1 cellular context compared by ENCODE assay signal in the genomic region with DNA sequence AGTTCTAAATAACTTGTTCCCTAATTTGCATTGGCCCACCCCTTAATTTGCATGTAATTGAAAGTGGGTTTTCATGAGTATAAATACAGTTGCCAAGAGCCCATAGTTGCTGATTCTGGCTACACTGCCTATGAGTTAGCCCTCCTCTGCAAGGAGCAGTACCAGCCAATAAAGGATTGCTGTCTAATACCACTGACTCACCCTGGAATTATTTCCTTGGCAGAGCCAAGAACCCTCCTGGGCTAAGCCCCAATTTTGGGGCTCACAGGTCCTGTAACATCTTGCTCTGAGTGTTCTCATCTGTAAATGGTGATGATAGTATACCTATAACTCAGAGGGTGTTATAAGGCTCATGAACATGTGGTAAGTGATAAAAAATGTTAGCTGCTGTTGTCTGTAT.
TF ChIP-seq lines count a peak whose summit lies in the region.

No MANE protein-coding gene starts in this region.

TF ChIP-seq in SK-N-SH treated with all-trans-retinoic acid at 6 μM for 48 hours, 23 proteins besides CTCF, POLR2A, EP300 and RAD21 (continued from another document):
- no peak for TF ChIP-seq PATZ1 (CRISPR knock-in tag; IDR thresholded peaks at IDR 0.05; ENCODE audit: borderline replicate concordance)
- TF ChIP-seq, protein P1, sequence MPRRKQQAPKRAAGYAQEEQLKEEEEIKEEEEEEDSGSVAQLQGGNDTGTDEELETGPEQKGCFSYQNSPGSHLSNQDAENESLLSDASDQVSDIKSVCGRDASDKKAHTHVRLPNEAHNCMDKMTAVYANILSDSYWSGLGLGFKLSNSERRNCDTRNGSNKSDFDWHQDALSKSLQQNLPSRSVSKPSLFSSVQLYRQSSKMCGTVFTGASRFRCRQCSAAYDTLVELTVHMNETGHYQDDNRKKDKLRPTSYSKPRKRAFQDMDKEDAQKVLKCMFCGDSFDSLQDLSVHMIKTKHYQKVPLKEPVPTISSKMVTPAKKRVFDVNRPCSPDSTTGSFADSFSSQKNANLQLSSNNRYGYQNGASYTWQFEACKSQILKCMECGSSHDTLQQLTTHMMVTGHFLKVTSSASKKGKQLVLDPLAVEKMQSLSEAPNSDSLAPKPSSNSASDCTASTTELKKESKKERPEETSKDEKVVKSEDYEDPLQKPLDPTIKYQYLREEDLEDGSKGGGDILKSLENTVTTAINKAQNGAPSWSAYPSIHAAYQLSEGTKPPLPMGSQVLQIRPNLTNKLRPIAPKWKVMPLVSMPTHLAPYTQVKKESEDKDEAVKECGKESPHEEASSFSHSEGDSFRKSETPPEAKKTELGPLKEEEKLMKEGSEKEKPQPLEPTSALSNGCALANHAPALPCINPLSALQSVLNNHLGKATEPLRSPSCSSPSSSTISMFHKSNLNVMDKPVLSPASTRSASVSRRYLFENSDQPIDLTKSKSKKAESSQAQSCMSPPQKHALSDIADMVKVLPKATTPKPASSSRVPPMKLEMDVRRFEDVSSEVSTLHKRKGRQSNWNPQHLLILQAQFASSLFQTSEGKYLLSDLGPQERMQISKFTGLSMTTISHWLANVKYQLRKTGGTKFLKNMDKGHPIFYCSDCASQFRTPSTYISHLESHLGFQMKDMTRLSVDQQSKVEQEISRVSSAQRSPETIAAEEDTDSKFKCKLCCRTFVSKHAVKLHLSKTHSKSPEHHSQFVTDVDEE (CRISPR knock-in tag; IDR thresholded peaks at IDR 0.05): no peak
TF ChIP-seq in SK-N-SH treated with all-trans-retinoic acid at 6 μM for 48 hours: peak in this region for 0.
